12 cellular contexts compared by ENCODE assay signal in the genomic region with DNA sequence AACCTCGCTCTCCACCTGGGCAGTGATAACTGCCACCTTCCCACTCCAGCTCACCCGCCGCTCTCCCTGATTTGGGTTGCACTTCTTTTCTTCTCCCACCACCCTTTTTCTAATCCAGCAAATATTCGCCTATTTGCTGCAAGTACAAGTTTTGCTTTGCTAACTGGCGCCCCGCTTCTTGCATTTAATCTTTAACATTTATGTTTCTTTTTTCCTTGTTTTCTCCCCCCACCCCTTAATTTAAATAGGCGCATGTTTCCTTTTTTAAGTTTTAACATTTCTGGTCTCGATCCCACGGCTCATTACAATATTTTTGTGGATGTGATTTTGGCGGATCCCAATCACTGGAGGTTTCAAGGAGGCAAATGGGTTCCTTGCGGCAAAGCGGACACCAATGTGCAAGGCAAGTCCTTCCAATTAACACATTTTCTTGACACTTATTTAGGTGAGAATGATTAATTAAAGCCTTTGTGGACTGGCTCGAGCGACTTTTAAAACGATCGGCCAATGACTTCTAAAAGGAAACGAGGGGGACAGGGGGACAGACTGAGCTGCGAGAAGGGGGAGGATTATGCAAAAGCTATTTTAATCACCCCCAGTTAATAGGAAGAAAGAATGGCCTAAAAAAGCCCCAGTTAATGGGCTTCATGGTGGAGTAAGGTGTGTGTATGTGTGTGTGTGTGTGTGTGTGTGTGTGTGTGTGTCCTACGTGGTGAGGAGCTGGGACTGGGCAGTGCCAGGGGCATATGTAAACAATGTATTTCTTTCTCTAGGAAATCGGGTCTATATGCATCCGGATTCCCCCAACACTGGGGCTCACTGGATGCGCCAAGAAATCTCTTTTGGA. TPM values are rescaled to one million over a fixed set of nuclear protein-coding genes. Genes with fewer than 3 reads are reported as not detected.
DNase-seq lines count a peak whose midpoint lies in the region; ATAC-seq and TF ChIP-seq lines count a peak whose summit lies in the region.
"Had no signal": no experiment of that assay in that cellular context is flagged by ENCODE, and none has a peak within 500 bp of the region (broad histone marks: within the 10 kb centered on the region; RNA-seq: fewer than 3 reads in every experiment).

No MANE protein-coding gene starts in this region.

- DNase-seq in CD4-positive, alpha-beta T cell: no peak
- peak; percentile 20 for DNase-seq in DMS53 treated with DMSO at 0.1 percent for 48 hours (lab: John Stamatoyannopoulos, UW; ENCODE audit: unreplicated experiment)
- no peak for DNase-seq in natural killer cell
- DNase-seq in HPDE6-E6E7 (ENCODE audit: extremely low spot score): no peak
- no peak for DNase-seq in NCI-H187 treated with DMSO at 0.1 percent for 48 hours (lab: John Stamatoyannopoulos, UW)
- DNase-seq: activated CD4-positive, alpha-beta T cell treated with anti-CD3 and anti-CD28 coated beads, Interleukin-2, amount 50 U/mL, for 1 hour had no signal

- no peak overlapping the region for H3K27ac Mint-ChIP-seq in CD4-positive, alpha-beta T cell
- no peak overlapping the region for H3K27ac Mint-ChIP-seq in activated T-helper 17 cell treated with anti-CD3 and anti-CD28 coated beads, Interleukin-2, amount 50 U/mL, for 72 hours
- H3K27ac Mint-ChIP-seq in natural killer cell: no peak overlapping the region
- H3K27ac Mint-ChIP-seq: CD8-positive, alpha-beta T cell; nephron had no signal

- intact Hi-C loops in CD4-positive, alpha-beta T cell (cut with DNase I, micrococcal nuclease): loop anchor here in 1 of 2 experiments (5.0 kb wide), 1 partner anchor 280 kb away; no protein-coding TSS in a partner anchor
- intact Hi-C loops in natural killer cell (cut with micrococcal nuclease): no loop called here

- H3K36me3 Mint-ChIP-seq in CD4-positive, alpha-beta T cell (ENCODE audit: low read depth): no peaks in the 10 kb centered on the region
- H3K36me3 Mint-ChIP-seq in activated T-helper 17 cell treated with anti-CD3 and anti-CD28 coated beads, Interleukin-2, amount 50 U/mL, for 72 hours (ENCODE audit: low read depth): peaks cover 10% of the 10 kb centered on the region
- H3K36me3 Mint-ChIP-seq in natural killer cell: peaks cover 6% of the 10 kb centered on the region
- H3K36me3 Mint-ChIP-seq: CD8-positive, alpha-beta T cell had no signal

- H3K4me3 Mint-ChIP-seq in CD4-positive, alpha-beta T cell: peak overlapping the region; percentile 30
- H3K4me3 Mint-ChIP-seq in activated T-helper 17 cell treated with anti-CD3 and anti-CD28 coated beads, Interleukin-2, amount 50 U/mL, for 72 hours: peak overlapping the region; percentile 70
- peak overlapping the region; percentile 35 for H3K4me3 Mint-ChIP-seq in natural killer cell

- peaks cover 59% of the 10 kb centered on the region for H3K4me1 Mint-ChIP-seq in CD4-positive, alpha-beta T cell (ENCODE audit: low read depth)
- H3K4me1 Mint-ChIP-seq in activated T-helper 17 cell treated with anti-CD3 and anti-CD28 coated beads, Interleukin-2, amount 50 U/mL, for 72 hours: peaks cover 28% of the 10 kb centered on the region
- H3K4me1 Mint-ChIP-seq in natural killer cell: peaks cover 37 to 50% of the 10 kb centered on the region in 2 donors

- no peak for TF ChIP-seq CTCF in CD4-positive, alpha-beta T cell (IDR thresholded peaks at IDR 0.05)
- TF ChIP-seq CTCF in natural killer cell (IDR thresholded peaks at IDR 0.05): no peak

- H3K27me3 ChIP-seq in CD4-positive, alpha-beta T cell (ENCODE audit: control insufficient read depth, insufficient read depth, low read length): peaks cover 90% of the 10 kb centered on the region
- H3K27me3 ChIP-seq: MG63 had no signal

- ATAC-seq in CD4-positive, alpha-beta T cell (ENCODE audit: poor library complexity): no peak
- ATAC-seq in activated T-helper 17 cell treated with anti-CD3 and anti-CD28 coated beads, Interleukin-2, amount 50 U/mL, for 72 hours (replicated peaks): no peak
- ATAC-seq in natural killer cell (no peak), HG03108 (IDR thresholded peaks at IDR 0.05; ENCODE audit: unreplicated experiment) (no peak)
- ATAC-seq: CD8-positive, alpha-beta T cell had no signal

- CTCF ChIA-PET in CD4-positive, alpha-beta T cell (lab: Charles Lee): interaction anchor here (0.6 kb wide), 1 partner anchor 150 kb away, joined by 3 read pairs; no protein-coding TSS in a partner anchor

- POLR2A ChIA-PET in CD4-positive, alpha-beta T cell (lab: Charles Lee): no interaction called here

- no peaks in the 10 kb centered on the region for H3K9me3 Mint-ChIP-seq in CD4-positive, alpha-beta T cell
- H3K9me3 Mint-ChIP-seq in activated T-helper 17 cell treated with anti-CD3 and anti-CD28 coated beads, Interleukin-2, amount 50 U/mL, for 72 hours: no peaks in the 10 kb centered on the region
- H3K9me3 Mint-ChIP-seq in natural killer cell: no peaks in the 10 kb centered on the region
- H3K9me3 Mint-ChIP-seq: nephron had no signal

- H3K27me3 Mint-ChIP-seq in CD4-positive, alpha-beta T cell: peaks cover 91% of the 10 kb centered on the region
- peaks cover 79% of the 10 kb centered on the region for H3K27me3 Mint-ChIP-seq in activated T-helper 17 cell treated with anti-CD3 and anti-CD28 coated beads, Interleukin-2, amount 50 U/mL, for 72 hours
- peaks cover 74 to 88% of the 10 kb centered on the region in 2 donors for H3K27me3 Mint-ChIP-seq in natural killer cell (ENCODE audit: low read depth in 2 of 2)

- no peak overlapping the region for H3K27ac ChIP-seq in CD4-positive, alpha-beta T cell (ENCODE audit: low read depth, low read length)

- H3K9me3 ChIP-seq in CD4-positive, alpha-beta T cell (ENCODE audit: control insufficient read depth, low read length): no peaks in the 10 kb centered on the region
- H3K9me3 ChIP-seq: HAP-1, MG63 had no signal

RNA-seq across cellular contexts. Expression of gene TBR1, which starts 1.6 kb away (rescaled TPM):
- total RNA-seq in CD4-positive, alpha-beta T cell: not detected
- total RNA-seq in activated T-helper 17 cell treated with anti-CD3 and anti-CD28 coated beads, Interleukin-2, amount 50 U/mL, for 72 hours: under 1 TPM; 0.05 to 0.06 TPM
- total RNA-seq in natural killer cell: not detected
